Comparison of ENCODE assay signal across 1 cellular context in genomic region chr15:65528461-65529060, GRCh38.
TF ChIP-seq lines count a peak whose summit lies in the region.

No MANE protein-coding gene starts in this region.

TF ChIP-seq in GM23338, 12 proteins besides CTCF, POLR2A, EP300 and RAD21 (continued from another document):
- TF ChIP-seq NANOG (IDR thresholded peaks at IDR 0.05; ENCODE audit: borderline replicate concordance) (no peak), ETS1 (IDR thresholded peaks at IDR 0.05) (no peak), POLR2AphosphoS5 (IDR thresholded peaks at IDR 0.05; ENCODE audit: low read depth) (no peak), REST (IDR thresholded peaks at IDR 0.05; ENCODE audit: unreplicated experiment) (no peak), ZNF114 (CRISPR knock-in tag; IDR thresholded peaks at IDR 0.05) (no peak), EZH2 (IDR thresholded peaks at IDR 0.05; ENCODE audit: low read depth, unreplicated experiment) (no peak)
